In the genomic region with DNA sequence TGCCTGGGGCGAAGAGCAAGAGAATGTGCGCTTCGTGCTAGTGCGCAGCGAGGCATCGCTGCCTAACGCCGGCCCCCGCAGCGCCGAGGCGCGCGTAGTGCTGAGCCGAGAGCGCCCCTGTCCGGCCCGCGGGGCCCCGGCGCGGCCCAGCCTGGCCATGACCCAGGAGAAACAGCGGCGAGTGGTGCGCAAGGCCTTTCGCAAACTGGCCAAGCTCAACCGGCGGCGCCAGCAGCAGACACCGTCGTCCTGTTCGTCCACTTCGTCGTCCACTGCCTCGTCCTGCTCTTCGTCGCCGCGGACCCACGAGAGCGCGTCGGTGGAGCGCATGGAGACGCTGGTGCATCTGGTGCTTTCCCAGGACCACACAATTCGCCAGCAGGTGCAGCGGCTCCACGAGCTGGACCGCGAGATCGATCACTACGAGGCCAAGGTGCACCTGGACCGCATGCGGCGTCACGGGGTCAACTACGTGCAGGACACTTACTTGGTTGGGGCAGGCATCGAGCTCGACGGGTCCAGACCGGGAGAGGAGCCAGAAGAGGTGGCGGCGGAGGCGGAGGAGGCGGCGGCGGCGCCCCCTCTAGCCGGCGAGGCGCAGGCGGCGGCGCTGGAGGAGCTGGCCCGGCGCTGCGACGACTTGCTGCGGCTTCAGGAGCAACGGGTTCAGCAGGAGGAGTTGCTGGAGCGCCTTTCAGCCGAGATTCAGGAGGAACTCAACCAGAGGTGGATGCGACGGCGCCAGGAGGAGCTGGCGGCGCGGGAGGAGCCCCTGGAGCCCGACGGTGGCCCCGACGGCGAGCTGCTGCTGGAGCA, we compare ENCODE assay signal across 11 cellular contexts. TPM values are rescaled to one million over a fixed set of nuclear protein-coding genes. Genes with fewer than 3 reads are reported as not detected.
DNase-seq lines count a peak whose midpoint lies in the region; ATAC-seq and TF ChIP-seq lines count a peak whose summit lies in the region.
"Had no signal": no experiment of that assay in that cellular context is flagged by ENCODE, and none has a peak within 500 bp of the region (broad histone marks: within the 10 kb centered on the region; RNA-seq: fewer than 3 reads in every experiment).

No MANE protein-coding gene starts in this region.

- ATAC-seq in GM19395 (IDR thresholded peaks at IDR 0.05; ENCODE audit: unreplicated experiment) (no peak), GM19467 (IDR thresholded peaks at IDR 0.05; ENCODE audit: unreplicated experiment) (no peak)
- ATAC-seq: HCT116 had no signal

- WGBS in stomach, 5 donors = 1 to 3% (median 2%) methylated on average over 75 to 93 of the region's 93 CpGs

- H3K4me3 ChIP-seq in adipocyte (ENCODE audit: low read length) (no peak overlapping the region), stomach (peak overlapping the region; percentile 49 to 64 (median 54))

- no peak overlapping the region for H3K9ac ChIP-seq in adipocyte (ENCODE audit: low read length)

- DNase-seq in NCI-H2196 (lab: John Stamatoyannopoulos, UW; ENCODE audit: unreplicated experiment) (peak; percentile 57), NCI-H2196 treated with DMSO at 0.1 percent for 48 hours (lab: John Stamatoyannopoulos, UW; ENCODE audit: unreplicated experiment) (no peak), adipocyte (ENCODE audit: low read depth) (peak; percentile 11), iPS-NIHi7 (ENCODE audit: extremely low spot score) (peak; percentile 44), stomach (peak; percentile 54), NCI-H187 (lab: John Stamatoyannopoulos, UW) (no peak)

- H3K36me3 ChIP-seq in adipocyte (ENCODE audit: control insufficient read depth, insufficient read depth, low read length, severe bottlenecking) = no peaks in the 10 kb centered on the region
- H3K36me3 ChIP-seq in stomach = no peaks in the 10 kb centered on the region
- H3K36me3 ChIP-seq: Peyer's patch had no signal

- H3K9me3 ChIP-seq in adipocyte (ENCODE audit: control insufficient read depth, low read length) (peaks cover 25% of the 10 kb centered on the region), stomach (no peaks in the 10 kb centered on the region)
- H3K9me3 ChIP-seq: Peyer's patch had no signal

- H3K4me1 ChIP-seq in adipocyte (ENCODE audit: control insufficient read depth, insufficient read depth, low read length) (peaks cover 9% of the 10 kb centered on the region), stomach (peaks cover 33 to 82% (median 57%) of the 10 kb centered on the region in 4 donors)

- peaks cover 86% of the 10 kb centered on the region for H3K27me3 ChIP-seq in adipocyte (replicated peaks; ENCODE audit: control insufficient read depth, insufficient read depth, low read length)
- H3K27me3 ChIP-seq in stomach = peaks cover 12 to 83% (median 34%) of the 10 kb centered on the region in 3 donors

- H3K27ac ChIP-seq in stomach = peak overlapping the region; percentile 81 to 88 (median 83)
- H3K27ac ChIP-seq: Peyer's patch had no signal

- no peak for TF ChIP-seq POLR2A in stomach (IDR thresholded peaks at IDR 0.05)

- TF ChIP-seq EP300 in stomach (IDR thresholded peaks at IDR 0.05) = no peak

- intact Hi-C loops in stomach (cut with DNase I; ENCODE audit: low total_unique reads) = no loop called here

- TF ChIP-seq CTCF in stomach (IDR thresholded peaks at IDR 0.05) = no peak

RNA-seq across cellular contexts. Expression of gene RASSF10, which starts 1.0 kb away (rescaled TPM):
- 1 to 10 TPM in 3 of 5 donors, under 1 TPM in 2; 0.58 to 7.0 (median 2.2) TPM for total RNA-seq in stomach
- 1 to 10 TPM in 2 of 3 donors, under 1 TPM in 1; 0.92 to 4.5 (median 2.9) TPM for polyA plus RNA-seq in stomach
- polyA plus RNA-seq: AG04450 had no signal

Comparison
In these comparisons a context has a peak if more than half of its experiments do, and no peak if none do; other contexts are left out.
1. DNase-seq: peak in NCI-H2196 (single experiment), adipocyte (single experiment), iPS-NIHi7 (single experiment) and stomach (single experiment); none in NCI-H2196 treated with DMSO at 0.1 percent for 48 hours (single experiment) and NCI-H187 (0 of 2).